In the genomic region with DNA sequence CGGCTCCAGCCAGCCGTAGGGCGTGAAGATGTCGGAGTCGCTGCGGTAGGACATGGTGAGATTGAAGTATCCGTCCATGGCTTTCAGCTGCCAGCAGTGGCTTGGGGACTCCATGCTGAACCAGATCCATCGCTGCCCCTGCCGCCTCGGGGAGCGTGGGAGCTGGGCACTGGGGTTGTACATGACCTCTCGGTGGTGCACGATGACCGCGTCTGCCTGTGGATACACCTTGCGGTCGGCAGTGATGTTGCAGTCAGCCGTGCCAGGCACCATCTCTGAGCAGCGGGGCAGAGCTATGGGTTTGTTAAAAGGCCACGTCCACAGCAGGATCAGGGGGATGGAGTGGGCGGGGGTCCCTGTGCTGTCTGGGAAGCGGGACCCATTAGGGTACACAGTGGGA, we compare ENCODE assay signal across 18 cellular contexts. TPM values are rescaled to one million over a fixed set of nuclear protein-coding genes. Genes with fewer than 3 reads are reported as not detected.
A peak's percentile ranks its signal among the peaks of the same experiment; 100 is the strongest.
DNase-seq lines count a peak whose midpoint lies in the region; ATAC-seq and TF ChIP-seq lines count a peak whose summit lies in the region.
"Had no signal": no experiment of that assay in that cellular context is flagged by ENCODE, and none has a peak within 500 bp of the region (broad histone marks: within the 10 kb centered on the region; RNA-seq: fewer than 3 reads in every experiment).

No MANE protein-coding gene starts in this region.

- H3K9ac ChIP-seq in neuronal stem cell (ENCODE audit: low read depth, low read length, poor library complexity): peak overlapping the region; percentile 44
- H3K9ac ChIP-seq: KMS-11 had no signal

- H2AFZ ChIP-seq in neuronal stem cell (ENCODE audit: low read length): no peak overlapping the region

- H3K4me1 ChIP-seq in neuronal stem cell (ENCODE audit: control insufficient read depth in 2 of 2, insufficient read depth in 1 of 2, low read depth in 1 of 2, low read length in 2 of 2): peaks cover 0 to 16% of the 10 kb centered on the region in 2 donors
- H3K4me1 ChIP-seq in gastrocnemius medialis: no peaks in the 10 kb centered on the region

- no CpG with 5 or more reads among the region's 22 CpGs for WGBS in neuronal stem cell (ENCODE audit: extremely low coverage in 2 of 2, insufficient read length in 2 of 2, insufficient replicate concordance in 1 of 2), 2 donors

- H2BK12ac ChIP-seq in neuronal stem cell (ENCODE audit: low read length): peak overlapping the region; percentile 41

- H3K4me1 Mint-ChIP-seq in chondrocyte (ENCODE audit: low read depth): peaks cover 15% of the 10 kb centered on the region
- H3K4me1 Mint-ChIP-seq in activated T-helper 2 cell treated with anti-CD3 and anti-CD28 coated beads, Interferon-gamma antibody, Interleukin-2, Interleukin-4, amounts not matched to agents 10 μg/mL and 5 μg/mL and 100 μg/mL, durations not matched to agents 14 hours and 24 hours and 36 hours (ENCODE audit: low read depth): peaks cover 3% of the 10 kb centered on the region
- H3K4me1 Mint-ChIP-seq in activated CD8-positive, alpha-beta T cell treated with anti-CD3 and anti-CD28 coated beads for 36 hours (ENCODE audit: low read depth): peaks cover 4% of the 10 kb centered on the region

- no peak overlapping the region for H4K8ac ChIP-seq in neuronal stem cell (ENCODE audit: low read depth, low read length)

- H3K18ac ChIP-seq in neuronal stem cell (ENCODE audit: low read length): peak overlapping the region; percentile 64

- DNase-seq in H7 (peak; percentile 32), chondrocyte (ENCODE audit: low spot score) (peak; percentile 91), neuronal stem cell (ENCODE audit: low spot score) (no peak), gastrocnemius medialis (no peak)
- no peak for DNase-seq in activated T-helper 2 cell treated with anti-CD3 and anti-CD28 coated beads, Interferon-gamma antibody, Interleukin-2, Interleukin-4, amounts not matched to agents 10 μg/mL and 5 μg/mL and 100 μg/mL, durations not matched to agents 14 hours and 24 hours and 36 hours (ENCODE audit: low spot score)
- DNase-seq in activated CD8-positive, alpha-beta T cell treated with anti-CD3 and anti-CD28 coated beads for 36 hours: no peak
- DNase-seq: ACHN; C1 segment of cervical spinal cord; CD8-positive, alpha-beta memory T cell; GOT3; NCI-H1417; NCI-H187; NCI-H2107; NCI-H510A; NCI-H748 treated with DMSO at 0.1 percent for 48 hours; SHP77 treated with DMSO at 0.1 percent for 48 hours had no signal

- no peak overlapping the region for H2BK120ac ChIP-seq in neuronal stem cell (ENCODE audit: low read depth, low read length)

- H3K4me3 ChIP-seq in H7 (ENCODE audit: insufficient read depth, low read depth, low read length) (no peak overlapping the region), neuronal stem cell (ENCODE audit: low read length in 2 of 2) (no peak overlapping the region), gastrocnemius medialis (no peak overlapping the region)

- H3K27ac Mint-ChIP-seq in chondrocyte (ENCODE audit: unreplicated experiment): no peak overlapping the region
- no peak overlapping the region for H3K27ac Mint-ChIP-seq in activated T-helper 2 cell treated with anti-CD3 and anti-CD28 coated beads, Interferon-gamma antibody, Interleukin-2, Interleukin-4, amounts not matched to agents 10 μg/mL and 5 μg/mL and 100 μg/mL, durations not matched to agents 14 hours and 24 hours and 36 hours
- no peak overlapping the region for H3K27ac Mint-ChIP-seq in activated CD8-positive, alpha-beta T cell treated with anti-CD3 and anti-CD28 coated beads for 36 hours
- H3K27ac Mint-ChIP-seq: CD8-positive, alpha-beta memory T cell had no signal

- H3K4me2 ChIP-seq in neuronal stem cell (ENCODE audit: insufficient read depth, low read length, poor library complexity, severe bottlenecking): no peak overlapping the region
- H3K4me2 ChIP-seq: KMS-11 had no signal

- H2AK5ac ChIP-seq in neuronal stem cell (ENCODE audit: low read depth, low read length): peak overlapping the region; percentile 79

- H3K36me3 Mint-ChIP-seq in chondrocyte (ENCODE audit: low read depth): no peaks in the 10 kb centered on the region
- H3K36me3 Mint-ChIP-seq in activated T-helper 2 cell treated with anti-CD3 and anti-CD28 coated beads, Interferon-gamma antibody, Interleukin-2, Interleukin-4, amounts not matched to agents 10 μg/mL and 5 μg/mL and 100 μg/mL, durations not matched to agents 14 hours and 24 hours and 36 hours (ENCODE audit: low read depth): no peaks in the 10 kb centered on the region
- H3K36me3 Mint-ChIP-seq in activated CD8-positive, alpha-beta T cell treated with anti-CD3 and anti-CD28 coated beads for 36 hours (ENCODE audit: low read depth): no peaks in the 10 kb centered on the region

- H3K79me1 ChIP-seq in neuronal stem cell (ENCODE audit: low read depth, low read length): peaks cover 3% of the 10 kb centered on the region

- H2BK15ac ChIP-seq in neuronal stem cell (ENCODE audit: low read length): peak overlapping the region; percentile 78

- H3K23ac ChIP-seq in neuronal stem cell (ENCODE audit: low read depth, low read length, poor library complexity): peak overlapping the region; percentile 85

- no peak overlapping the region for H3K14ac ChIP-seq in neuronal stem cell (ENCODE audit: low read length)

- no peak overlapping the region for H2BK5ac ChIP-seq in neuronal stem cell (ENCODE audit: low read length)

- ATAC-seq in gastrocnemius medialis: no peak
- ATAC-seq in activated CD8-positive, alpha-beta T cell treated with anti-CD3 and anti-CD28 coated beads for 36 hours: no peak

- intact Hi-C loops in gastrocnemius medialis (cut with DNase I; ENCODE audit: low total_unique reads): no loop called here
- intact Hi-C loops in activated T-helper 2 cell treated with anti-CD3 and anti-CD28 coated beads, Interferon-gamma antibody, Interleukin-2, Interleukin-4, amounts not matched to agents 10 μg/mL and 5 μg/mL and 100 μg/mL, durations not matched to agents 14 hours and 24 hours and 36 hours (cut with micrococcal nuclease): no loop called here
- intact Hi-C loops in activated CD8-positive, alpha-beta T cell treated with anti-CD3 and anti-CD28 coated beads for 36 hours (cut with micrococcal nuclease): no loop called here

- no peaks in the 10 kb centered on the region for H3K36me3 ChIP-seq in H7 (replicated peaks; ENCODE audit: control insufficient read depth, insufficient read depth, low read length)
- H3K36me3 ChIP-seq in neuronal stem cell (replicated peaks in 1 of 2; ENCODE audit: control insufficient read depth in 2 of 2, insufficient read depth in 2 of 2, low read length in 2 of 2): no peaks in the 10 kb centered on the region
- no peaks in the 10 kb centered on the region for H3K36me3 ChIP-seq in gastrocnemius medialis

- POLR2A ChIA-PET in activated CD8-positive, alpha-beta T cell treated with anti-CD3 and anti-CD28 coated beads for 36 hours (lab: Charles Lee): interaction anchor here (0.6 kb wide), 1 partner anchor 138 kb away, joined by 4 read pairs; no protein-coding TSS in a partner anchor

- in situ Hi-C loops in gastrocnemius medialis (cut with MboI; ENCODE audit: low sequenced_read_pairs in 4 of 4): no loop called here

- H3K9me3 ChIP-seq in neuronal stem cell (replicated peaks in 1 of 2; ENCODE audit: control insufficient read depth in 2 of 2, insufficient read depth in 1 of 2, low read depth in 1 of 2, low read length in 2 of 2) (peaks cover 0 to 1% of the 10 kb centered on the region in 2 donors), gastrocnemius medialis (no peaks in the 10 kb centered on the region)

- H3K27me3 ChIP-seq in H7 (ENCODE audit: control insufficient read depth, insufficient read depth, low read length): no peaks in the 10 kb centered on the region
- peaks cover 0 to 5% (median 0%) of the 10 kb centered on the region in 3 experiments for H3K27me3 ChIP-seq in neuronal stem cell (ENCODE audit: control insufficient read depth in 3 of 3, insufficient read depth in 3 of 3, low read depth in 1 of 3, low read length in 3 of 3)
- peaks cover 35 to 57% (median 43%) of the 10 kb centered on the region in 3 donors for H3K27me3 ChIP-seq in gastrocnemius medialis

- CTCF ChIA-PET in activated CD8-positive, alpha-beta T cell treated with anti-CD3 and anti-CD28 coated beads for 36 hours (lab: Charles Lee): interaction anchor here (1.3 kb wide), 1 partner anchor 190 kb away, joined by 3 read pairs; no protein-coding TSS in a partner anchor

- H3K27me3 Mint-ChIP-seq in chondrocyte (ENCODE audit: low read depth): no peaks in the 10 kb centered on the region
- H3K27me3 Mint-ChIP-seq in activated T-helper 2 cell treated with anti-CD3 and anti-CD28 coated beads, Interferon-gamma antibody, Interleukin-2, Interleukin-4, amounts not matched to agents 10 μg/mL and 5 μg/mL and 100 μg/mL, durations not matched to agents 14 hours and 24 hours and 36 hours (ENCODE audit: low read depth): no peaks in the 10 kb centered on the region
- H3K27me3 Mint-ChIP-seq in activated CD8-positive, alpha-beta T cell treated with anti-CD3 and anti-CD28 coated beads for 36 hours: no peaks in the 10 kb centered on the region

- no peak overlapping the region for H3K4ac ChIP-seq in neuronal stem cell (ENCODE audit: low read length)

- no peak overlapping the region for H3K27ac ChIP-seq in neuronal stem cell (replicated peaks; ENCODE audit: low read length)
- no peak overlapping the region for H3K27ac ChIP-seq in gastrocnemius medialis
- H3K27ac ChIP-seq: KMS-11 had no signal

- no peak overlapping the region for H4K91ac ChIP-seq in neuronal stem cell (ENCODE audit: low read depth, low read length, poor library complexity)

- H3K9me3 Mint-ChIP-seq in chondrocyte (ENCODE audit: low read depth): no peaks in the 10 kb centered on the region
- no peaks in the 10 kb centered on the region for H3K9me3 Mint-ChIP-seq in activated T-helper 2 cell treated with anti-CD3 and anti-CD28 coated beads, Interferon-gamma antibody, Interleukin-2, Interleukin-4, amounts not matched to agents 10 μg/mL and 5 μg/mL and 100 μg/mL, durations not matched to agents 14 hours and 24 hours and 36 hours
- H3K9me3 Mint-ChIP-seq in activated CD8-positive, alpha-beta T cell treated with anti-CD3 and anti-CD28 coated beads for 36 hours: no peaks in the 10 kb centered on the region

- H3K4me3 Mint-ChIP-seq in chondrocyte (ENCODE audit: unreplicated experiment): no peak overlapping the region
- H3K4me3 Mint-ChIP-seq in activated T-helper 2 cell treated with anti-CD3 and anti-CD28 coated beads, Interferon-gamma antibody, Interleukin-2, Interleukin-4, amounts not matched to agents 10 μg/mL and 5 μg/mL and 100 μg/mL, durations not matched to agents 14 hours and 24 hours and 36 hours (ENCODE audit: low read depth): no peak overlapping the region
- H3K4me3 Mint-ChIP-seq in activated CD8-positive, alpha-beta T cell treated with anti-CD3 and anti-CD28 coated beads for 36 hours: no peak overlapping the region
- H3K4me3 Mint-ChIP-seq: CD8-positive, alpha-beta memory T cell had no signal

- no peak for TF ChIP-seq CTCF in chondrocyte (IDR thresholded peaks at IDR 0.05)
- TF ChIP-seq CTCF in gastrocnemius medialis (IDR thresholded peaks at IDR 0.05 in 4 of 5, conservative IDR thresholded peaks at IDR 0.05 in 1 of 5): no peak
- no peak for TF ChIP-seq CTCF in activated CD8-positive, alpha-beta T cell treated with anti-CD3 and anti-CD28 coated beads for 36 hours (IDR thresholded peaks at IDR 0.05)

- no peak for TF ChIP-seq POLR2A in gastrocnemius medialis (IDR thresholded peaks at IDR 0.05)

RNA-seq across cellular contexts. Expression of gene FUT6, which starts 7.5 kb away (rescaled TPM):
- total RNA-seq in H7 (2014; rRNA removed; shearing (Covaris generic)): not detected in 2 replicates
- total RNA-seq in chondrocyte (not detected in 3 replicates), gastrocnemius medialis (under 1 TPM in 1 of 4 donors, not detected in 3; 0.29 TPM)
- polyA plus RNA-seq in neuronal stem cell (2013, experiment 1 of 2): 0.11 TPM
- polyA plus RNA-seq in neuronal stem cell (2013, experiment 2 of 2): 0.06 TPM
- not detected in 2 replicates for total RNA-seq in activated T-helper 2 cell treated with anti-CD3 and anti-CD28 coated beads, Interferon-gamma antibody, Interleukin-2, Interleukin-4, amounts not matched to agents 10 μg/mL and 5 μg/mL and 100 μg/mL, durations not matched to agents 14 hours and 24 hours and 36 hours
- total RNA-seq in activated CD8-positive, alpha-beta T cell treated with anti-CD3 and anti-CD28 coated beads for 36 hours: not detected
- total RNA-seq: CD8-positive, alpha-beta memory T cell; RPMI7951 had no signal
- polyA plus RNA-seq: CD8-positive, alpha-beta memory T cell had no signal

RNA-seq across cellular contexts. Expression of gene FUT3, which starts 19.2 kb away (rescaled TPM):
- not detected in 2 replicates for total RNA-seq in H7 (2014; rRNA removed; shearing (Covaris generic))
- total RNA-seq in chondrocyte (not detected in 3 replicates), gastrocnemius medialis (under 1 TPM in 1 of 4 donors, not detected in 3; 0.32 TPM)
- polyA plus RNA-seq in neuronal stem cell (2013, experiment 1 of 2): 1.4 TPM
- 1.3 TPM for polyA plus RNA-seq in neuronal stem cell (2013, experiment 2 of 2)
- not detected in 2 replicates for total RNA-seq in activated T-helper 2 cell treated with anti-CD3 and anti-CD28 coated beads, Interferon-gamma antibody, Interleukin-2, Interleukin-4, amounts not matched to agents 10 μg/mL and 5 μg/mL and 100 μg/mL, durations not matched to agents 14 hours and 24 hours and 36 hours
- total RNA-seq in activated CD8-positive, alpha-beta T cell treated with anti-CD3 and anti-CD28 coated beads for 36 hours: not detected
- total RNA-seq: CD8-positive, alpha-beta memory T cell; RPMI7951 had no signal
- polyA plus RNA-seq: CD8-positive, alpha-beta memory T cell had no signal

RNA-seq across cellular contexts. Expression of gene NRTN, which starts 27.2 kb away (rescaled TPM):
- 8.5 and 8.7 TPM in 2 replicates for total RNA-seq in H7 (2014; rRNA removed; shearing (Covaris generic))
- 0.54 to 0.77 TPM in 2 of 3 replicates, not detected in the other for total RNA-seq in chondrocyte
- 8.2 TPM for polyA plus RNA-seq in neuronal stem cell (2013, experiment 1 of 2)
- polyA plus RNA-seq in neuronal stem cell (2013, experiment 2 of 2): 7.9 TPM
- not detected for total RNA-seq in gastrocnemius medialis
- 0.85 and 0.87 TPM in 2 replicates for total RNA-seq in activated T-helper 2 cell treated with anti-CD3 and anti-CD28 coated beads, Interferon-gamma antibody, Interleukin-2, Interleukin-4, amounts not matched to agents 10 μg/mL and 5 μg/mL and 100 μg/mL, durations not matched to agents 14 hours and 24 hours and 36 hours
- under 1 TPM in 1 of 2 experiments, not detected in 1; 0.72 TPM for total RNA-seq in activated CD8-positive, alpha-beta T cell treated with anti-CD3 and anti-CD28 coated beads for 36 hours
- total RNA-seq: RPMI7951 had no signal

RNA-seq across cellular contexts. Expression of gene FUT5, which starts 38.3 kb away (rescaled TPM):
- total RNA-seq in H7 (2014; rRNA removed; shearing (Covaris generic)): 0.18 TPM in 1 of 2 replicates, not detected in the other
- total RNA-seq in chondrocyte (not detected in 3 replicates), gastrocnemius medialis (not detected)
- 0.38 TPM for polyA plus RNA-seq in neuronal stem cell (2013, experiment 1 of 2)
- polyA plus RNA-seq in neuronal stem cell (2013, experiment 2 of 2): 0.39 TPM
- total RNA-seq in activated T-helper 2 cell treated with anti-CD3 and anti-CD28 coated beads, Interferon-gamma antibody, Interleukin-2, Interleukin-4, amounts not matched to agents 10 μg/mL and 5 μg/mL and 100 μg/mL, durations not matched to agents 14 hours and 24 hours and 36 hours: not detected in 2 replicates
- total RNA-seq in activated CD8-positive, alpha-beta T cell treated with anti-CD3 and anti-CD28 coated beads for 36 hours: not detected
- total RNA-seq: CD8-positive, alpha-beta memory T cell; RPMI7951 had no signal
- polyA plus RNA-seq: CD8-positive, alpha-beta memory T cell had no signal

RNA-seq across cellular contexts. Expression of gene DUS3L, which starts 41.1 kb away (rescaled TPM):
- 50.8 and 52.4 TPM in 2 replicates for total RNA-seq in H7 (2014; rRNA removed; shearing (Covaris generic))
- total RNA-seq in chondrocyte (14.8 to 19.4 TPM (median 18.4 TPM) in 3 replicates), gastrocnemius medialis (10 to 100 TPM; 19.5 to 45.9 (median 25.0) TPM)
- polyA plus RNA-seq in neuronal stem cell (2013, experiment 1 of 2): 11.6 TPM
- 10.8 TPM for polyA plus RNA-seq in neuronal stem cell (2013, experiment 2 of 2)
- 74.0 and 84.3 TPM in 2 replicates for total RNA-seq in activated T-helper 2 cell treated with anti-CD3 and anti-CD28 coated beads, Interferon-gamma antibody, Interleukin-2, Interleukin-4, amounts not matched to agents 10 μg/mL and 5 μg/mL and 100 μg/mL, durations not matched to agents 14 hours and 24 hours and 36 hours
- 10 to 100 TPM; 69.6 to 74.5 TPM for total RNA-seq in activated CD8-positive, alpha-beta T cell treated with anti-CD3 and anti-CD28 coated beads for 36 hours

Comparison
In these comparisons a context has a peak if more than half of its experiments do, and no peak if none do; other contexts are left out.
1. DNase-seq: peak in H7 (single experiment) and chondrocyte (single experiment); none in neuronal stem cell (single experiment), gastrocnemius medialis (0 of 2), activated T-helper 2 cell treated with anti-CD3 and anti-CD28 coated beads, Interferon-gamma antibody, Interleukin-2, Interleukin-4, amounts not matched to agents 10 μg/mL and 5 μg/mL and 100 μg/mL, durations not matched to agents 14 hours and 24 hours and 36 hours (single experiment) and activated CD8-positive, alpha-beta T cell treated with anti-CD3 and anti-CD28 coated beads for 36 hours (single experiment).